ENCODE assay signal across 17 cellular contexts in the genomic region with DNA sequence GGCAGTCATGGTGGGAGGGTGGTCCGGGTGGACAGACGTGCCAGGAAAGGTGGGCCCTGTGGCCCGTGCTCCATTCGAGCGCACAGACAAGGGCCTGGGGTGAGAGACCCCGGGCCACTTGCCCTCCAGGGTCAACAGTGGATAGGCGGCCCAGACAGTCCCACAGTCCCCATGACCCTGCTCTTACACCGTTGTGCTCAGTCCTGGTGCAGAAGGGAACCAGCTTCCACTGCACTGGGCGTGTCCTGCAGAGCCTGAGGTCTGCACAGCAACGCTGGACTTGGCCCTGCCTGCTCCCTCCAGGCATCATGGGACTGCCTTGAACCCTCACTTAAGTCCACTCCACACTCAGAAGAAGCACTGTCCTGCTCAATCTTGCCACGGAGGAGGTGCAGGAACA. TPM values are rescaled to one million over a fixed set of nuclear protein-coding genes. Genes with fewer than 3 reads are reported as not detected.
"Had no signal": no experiment of that assay in that cellular context is flagged by ENCODE, and none has a peak within 500 bp of the region (broad histone marks: within the 10 kb centered on the region; RNA-seq: fewer than 3 reads in every experiment).

No MANE protein-coding gene starts in this region.

- H3K4me1 Mint-ChIP-seq: activated CD4-positive, alpha-beta T cell treated with anti-CD3 and anti-CD28 coated beads for 36 hours; activated CD8-positive, alpha-beta memory T cell treated with anti-CD3 and anti-CD28 coated beads, Interleukin-2, amount 10 ng/mL, durations not matched to agents 7 days and 5 days; T-helper 17 cell had no signal

- H3K27ac ChIP-seq: cardiac muscle cell, colonic mucosa, foreskin keratinocyte, skin epidermis, vagina, WERI-Rb-1 had no signal

- ATAC-seq: activated CD4-positive, alpha-beta T cell treated with anti-CD3 and anti-CD28 coated beads for 36 hours; activated CD8-positive, alpha-beta memory T cell treated with anti-CD3 and anti-CD28 coated beads, Interleukin-2, amount 10 ng/mL, durations not matched to agents 7 days and 5 days; foreskin keratinocyte; T-helper 17 cell had no signal

- H3K27me3 Mint-ChIP-seq: activated CD4-positive, alpha-beta memory T cell treated with anti-CD3 and anti-CD28 coated beads for 36 hours; activated CD4-positive, alpha-beta T cell treated with anti-CD3 and anti-CD28 coated beads for 36 hours; activated CD8-positive, alpha-beta memory T cell treated with anti-CD3 and anti-CD28 coated beads, Interleukin-2, amount 10 ng/mL, durations not matched to agents 7 days and 5 days; activated T-cell treated with anti-CD3 and anti-CD28 coated beads, Interleukin-2, amount 50 U/mL, for 24 hours; T-helper 17 cell had no signal

- H3K4me3 Mint-ChIP-seq: activated CD4-positive, alpha-beta memory T cell treated with anti-CD3 and anti-CD28 coated beads for 36 hours; activated CD4-positive, alpha-beta T cell treated with anti-CD3 and anti-CD28 coated beads for 36 hours; activated CD8-positive, alpha-beta memory T cell treated with anti-CD3 and anti-CD28 coated beads, Interleukin-2, amount 10 ng/mL, durations not matched to agents 7 days and 5 days; activated T-cell treated with anti-CD3 and anti-CD28 coated beads, Interleukin-2, amount 50 U/mL, for 24 hours; T-helper 17 cell had no signal

- H3K9me3 Mint-ChIP-seq: activated T-cell treated with anti-CD3 and anti-CD28 coated beads, Interleukin-2, amount 50 U/mL, for 24 hours had no signal

- H3K4me1 ChIP-seq: colonic mucosa, vagina had no signal

- H3K27ac Mint-ChIP-seq: activated CD4-positive, alpha-beta memory T cell treated with anti-CD3 and anti-CD28 coated beads for 36 hours; activated CD4-positive, alpha-beta T cell treated with anti-CD3 and anti-CD28 coated beads for 36 hours; activated CD8-positive, alpha-beta memory T cell treated with anti-CD3 and anti-CD28 coated beads, Interleukin-2, amount 10 ng/mL, durations not matched to agents 7 days and 5 days; activated T-cell treated with anti-CD3 and anti-CD28 coated beads, Interleukin-2, amount 50 U/mL, for 24 hours; T-helper 17 cell had no signal

- H3K9me3 ChIP-seq: colonic mucosa, vagina had no signal

- H3K27me3 ChIP-seq: cardiac muscle cell, colonic mucosa, foreskin keratinocyte, vagina had no signal

- H3K36me3 Mint-ChIP-seq: activated CD4-positive, alpha-beta memory T cell treated with anti-CD3 and anti-CD28 coated beads for 36 hours; activated CD8-positive, alpha-beta memory T cell treated with anti-CD3 and anti-CD28 coated beads, Interleukin-2, amount 10 ng/mL, durations not matched to agents 7 days and 5 days had no signal

- H3K4me3 ChIP-seq: cardiac muscle cell, colonic mucosa, lung, skin epidermis, vagina had no signal

- H3K36me3 ChIP-seq: colonic mucosa had no signal

- DNase-seq: activated CD4-positive, alpha-beta memory T cell treated with anti-CD3 and anti-CD28 coated beads for 36 hours; activated CD4-positive, alpha-beta T cell treated with anti-CD3 and anti-CD28 coated beads for 36 hours; activated CD8-positive, alpha-beta memory T cell treated with anti-CD3 and anti-CD28 coated beads, Interleukin-2, amount 10 ng/mL, durations not matched to agents 7 days and 5 days; activated naive CD4-positive, alpha-beta T cell treated with anti-CD3 and anti-CD28 coated beads, Interleukin-2, amount 50 U/mL, for 16 hours; activated T-cell treated with anti-CD3 and anti-CD28 coated beads, Interleukin-2, amount 50 U/mL, for 24 hours; colonic mucosa; effector CD4-positive, alpha-beta T cell; foreskin keratinocyte; midbrain; stimulated activated CD4-positive, alpha-beta T cell treated with anti-CD3 and anti-CD28 coated beads, Interleukin-15, amount 100 ng/mL, for 24 hours; stimulated activated CD4-positive, alpha-beta T cell treated with anti-CD3 and anti-CD28 coated beads, Interleukin-4, amount 100 ng/mL, for 24 hours; T-helper 17 cell; WERI-Rb-1 had no signal

RNA-seq across cellular contexts. Expression of a gene that starts 52.0 kb away (rescaled TPM):
- total RNA-seq: activated CD4-positive, alpha-beta memory T cell treated with anti-CD3 and anti-CD28 coated beads for 36 hours; T-helper 17 cell had no signal
